In the genomic region with DNA sequence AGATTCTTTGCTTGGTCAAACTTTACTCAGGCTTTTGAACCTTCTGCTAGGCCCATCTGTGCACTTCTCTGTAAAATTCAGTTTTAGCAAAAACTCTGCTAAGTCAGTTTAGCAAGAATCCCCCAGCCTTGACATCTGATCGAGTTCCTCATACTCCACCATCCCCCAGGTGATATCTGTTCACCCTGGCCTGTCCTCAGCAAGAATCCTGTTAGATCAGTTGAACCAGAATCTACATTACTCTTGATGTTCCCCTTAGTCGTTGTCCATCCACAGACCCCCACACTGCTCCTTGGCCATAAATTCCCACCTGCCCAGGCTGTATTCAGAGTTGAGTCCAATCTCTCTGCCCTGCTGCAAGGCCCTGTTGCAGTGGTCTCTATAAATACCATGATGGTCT, we compare ENCODE assay signal across 24 cellular contexts.
"Had no signal": no experiment of that assay in that cellular context is flagged by ENCODE, and none has a peak within 500 bp of the region (broad histone marks: within the 10 kb centered on the region; RNA-seq: fewer than 3 reads in every experiment).

No MANE protein-coding gene starts in this region.

- H3K4me3 Mint-ChIP-seq: IgD-negative memory B cell had no signal

- H3K4me1 ChIP-seq: SJSA1 had no signal

- H3K36me3 ChIP-seq: SJSA1 had no signal

- H3K4me3 ChIP-seq: K562, SJSA1, SK-N-MC had no signal

- H3K27me3 Mint-ChIP-seq: IgD-negative memory B cell had no signal

- H3K9me3 ChIP-seq: SJSA1 had no signal

- DNase-seq: Kasumi-1, MM.1S, NCI-H1092 treated with DMSO at 0.1 percent for 48 hours, NCI-H1436, NCI-H187, NCI-H2029, NCI-H2081 treated with DMSO at 0.1 percent for 48 hours, NCI-H2171, NCI-H226, NCI-H446, NCI-H510A, NCI-H524 treated with DMSO at 0.1 percent for 48 hours, NCI-H69, NCI-H774, Right ventricle myocardium superior, RPMI8226, SIG-M5 had no signal

- H3K27ac ChIP-seq: HL-60, KMS-11, SJSA1, SK-N-MC had no signal

- H3K27ac Mint-ChIP-seq: IgD-negative memory B cell had no signal

- FAIRE-seq: HTR-8/SVneo, K562 had no signal

- H3K9ac ChIP-seq: KMS-11 had no signal

- H3K4me2 ChIP-seq: KMS-11 had no signal

- H3K9me3 Mint-ChIP-seq: IgD-negative memory B cell had no signal

- H3K27me3 ChIP-seq: SJSA1 had no signal

- ATAC-seq: K562 had no signal
